Comparison of ENCODE assay signal across 20 cellular contexts in genomic region chr3:73926360-73927202, GRCh38.
"Had no signal": no experiment of that assay in that cellular context is flagged by ENCODE, and none has a peak within 500 bp of the region (broad histone marks: within the 10 kb centered on the region; RNA-seq: fewer than 3 reads in every experiment).

No MANE protein-coding gene starts in this region.

- FAIRE-seq: kidney, TTC549 had no signal

- H3K27ac ChIP-seq: ascending aorta, brain microvascular endothelial cell, ovary, prostate gland, spleen, tibial artery, WERI-Rb-1 had no signal

- H3K4me1 ChIP-seq: ascending aorta, prostate gland, spleen, tibial artery had no signal

- H3K27me3 ChIP-seq: ascending aorta, brain microvascular endothelial cell, ovary, spleen, tibial artery had no signal

- DNase-seq: activated CD4-positive, alpha-beta T cell treated with anti-CD3 and anti-CD28 coated beads for 1 hour; activated T-cell treated with anti-CD3 and anti-CD28 coated beads, Interleukin-2, amount 50 U/mL, for 24 hours; brain microvascular endothelial cell; caudate nucleus; effector CD4-positive, alpha-beta T cell; erythroblast; foreskin fibroblast; kidney; naive thymus-derived CD8-positive, alpha-beta T cell; ovary; spleen; stimulated activated CD4-positive, alpha-beta T cell treated with anti-CD3 and anti-CD28 coated beads, Interleukin-4, amount 100 ng/mL, for 24 hours; substantia nigra; tibial artery; WERI-Rb-1 had no signal

- H3K36me3 ChIP-seq: ascending aorta, brain microvascular endothelial cell, ovary, prostate gland, spleen, tibial artery, WERI-Rb-1 had no signal

- H3K4me3 ChIP-seq: ascending aorta, ovary, prostate gland, spleen, tibial artery had no signal

- ATAC-seq: activated naive CD4-positive, alpha-beta T cell treated with anti-CD3 and anti-CD28 coated beads, Interleukin-2, amount 50 U/mL, for 72 hours; activated T-helper 17 cell treated with anti-CD3 and anti-CD28 coated beads, Interleukin-2, amount 50 U/mL, for 72 hours; naive thymus-derived CD8-positive, alpha-beta T cell had no signal

- H3K9me3 ChIP-seq: ascending aorta, ovary, prostate gland, tibial artery had no signal
